ENCODE assay signal across 8 cellular contexts in the genomic region with DNA sequence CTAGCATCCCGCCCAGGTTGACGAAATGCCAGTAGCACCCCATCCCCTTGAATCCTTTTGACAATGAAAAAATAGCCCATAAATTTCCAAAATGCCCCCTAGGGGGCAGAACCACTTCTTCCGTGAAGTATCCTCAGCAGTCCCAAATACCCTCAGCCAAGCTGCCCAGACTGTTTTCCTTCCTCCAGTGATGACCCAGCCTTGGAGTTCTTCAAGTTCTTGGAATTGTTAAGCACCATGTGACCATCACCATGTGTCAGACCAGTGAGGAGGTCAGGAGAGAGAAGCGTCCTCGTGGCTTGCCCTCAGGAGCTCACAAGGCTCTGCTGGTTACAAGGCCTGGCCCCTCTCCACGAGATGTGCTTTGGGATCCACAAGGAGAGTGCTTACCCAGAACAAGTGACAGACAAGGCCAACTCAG. TPM values are rescaled to one million over a fixed set of nuclear protein-coding genes. Genes with fewer than 3 reads are reported as not detected.
DNase-seq lines count a peak whose midpoint lies in the region; ATAC-seq, FAIRE-seq and TF ChIP-seq lines count a peak whose summit lies in the region.

No MANE protein-coding gene starts in this region.

- no peaks in the 10 kb centered on the region for H3K36me3 ChIP-seq in A673 (ENCODE audit: insufficient read depth, low read length, poor library complexity, severe bottlenecking)

- ATAC-seq in omental fat pad (ENCODE audit: low FRiP score) (peak; percentile 77), GM19463 (IDR thresholded peaks at IDR 0.05; ENCODE audit: unreplicated experiment) (no peak), HG02884 (IDR thresholded peaks at IDR 0.05; ENCODE audit: unreplicated experiment) (no peak)

- no peaks in the 10 kb centered on the region for H3K4me1 ChIP-seq in A673 (ENCODE audit: insufficient read depth, low read length, poor library complexity, severe bottlenecking)

- intact Hi-C loops in A673 (cut with micrococcal nuclease; ENCODE audit: unreplicated experiment): no loop called here

- CTCF ChIA-PET in A673 (lab: Charles Lee): interaction anchor here (0.7 to 1.6 kb wide), 3 partner anchors 13 to 124 kb away, joined by 5 to 7 read pairs (median 6); no protein-coding TSS in a partner anchor

- in situ Hi-C loops in G401 (cut with HindIII; ENCODE audit: low sequenced_read_pairs): no loop called here

- BruUV-seq in A673 (replicated peaks; lab: Mats Ljungman, UMichigan): no TSS peak

- POLR2A ChIA-PET in A673 (lab: Charles Lee; ENCODE audit: low non-redundant PET): interaction anchor here (0.6 kb wide), 1 partner anchor 107 kb away, joined by 3 read pairs; no protein-coding TSS in a partner anchor

- no peaks in the 10 kb centered on the region for H3K27me3 ChIP-seq in A673 (replicated peaks; ENCODE audit: insufficient read depth, low read depth, low read length, poor library complexity)

- H3K9me3 ChIP-seq in A673 (ENCODE audit: low read depth, low read length, poor library complexity, severe bottlenecking): no peaks in the 10 kb centered on the region

- no peak for FAIRE-seq in frontal cortex (lab: Jason Lieb, UNC)

- H3K4me3 ChIP-seq in A673 (ENCODE audit: low read depth, low read length, poor library complexity, severe bottlenecking): no peak overlapping the region

- H3K27ac ChIP-seq in A673 (ENCODE audit: low read depth, low read length, poor library complexity, severe bottlenecking): no peak overlapping the region

- DNase-seq in A673 (ENCODE audit: low spot score): peak; percentile 63
- peak; percentile 70 for DNase-seq in G401 (ENCODE audit: low spot score)
- peak; percentile 38 for DNase-seq in NCI-H1694 treated with DMSO at 0.1 percent for 48 hours (lab: John Stamatoyannopoulos, UW)
- peak; percentile 37 for DNase-seq in activated T-cell treated with anti-CD3 and anti-CD28 coated beads, Interleukin-2, amount 50 U/mL, for 1 hour
- peak; percentile 38 to 65 for DNase-seq in frontal cortex (ENCODE audit: low spot score in 2 of 2)
- DNase-seq in omental fat pad (ENCODE audit: low spot score): no peak

- TF ChIP-seq CTCF in A673 (conservative IDR thresholded peaks at IDR 0.05; ENCODE audit: low read depth, low read length) (peak; percentile 72), omental fat pad (IDR thresholded peaks at IDR 0.05) (peak in 2 of 3 donors; percentile 11 to 50)

RNA-seq across cellular contexts. Expression of gene SLC23A3, which starts 1.4 kb away (rescaled TPM):
- total RNA-seq in A673 (2021) (1.9 and 2.2 TPM in 2 replicates), frontal cortex (under 0.01 TPM), omental fat pad (1 to 10 TPM; 1.0 to 2.7 (median 1.2) TPM)
- total RNA-seq in G401 (2014; rRNA removed; shearing (Covaris generic)): not detected in 2 replicates

RNA-seq across cellular contexts. Expression of gene CNPPD1, which starts 5.5 kb away (rescaled TPM):
- total RNA-seq in A673 (2021) (38.0 and 40.3 TPM in 2 replicates), frontal cortex (32.2 TPM), omental fat pad (10 to 100 TPM; 37.0 to 77.2 (median 43.0) TPM)
- total RNA-seq in G401 (2014; rRNA removed; shearing (Covaris generic)): 34.7 and 39.0 TPM in 2 replicates

RNA-seq across cellular contexts. Expression of gene RETREG2, which starts 6.8 kb away (rescaled TPM):
- total RNA-seq in A673 (2021): 53.1 and 59.0 TPM in 2 replicates
- total RNA-seq in G401 (2014; rRNA removed; shearing (Covaris generic)): 55.4 and 64.6 TPM in 2 replicates
- 73.4 TPM for total RNA-seq in frontal cortex
- total RNA-seq in omental fat pad: 10 to 100 TPM; 48.5 to 73.9 (median 57.7) TPM

RNA-seq across cellular contexts. Expression of gene NHEJ1, which starts 10.6 kb away (rescaled TPM):
- total RNA-seq in A673 (2021) (16.6 and 18.0 TPM in 2 replicates), frontal cortex (8.6 TPM), omental fat pad (10 to 100 TPM; 13.8 to 23.2 (median 17.5) TPM)
- total RNA-seq in G401 (2014; rRNA removed; shearing (Covaris generic)): 31.7 TPM in 2 replicates

RNA-seq across cellular contexts. Expression of gene ZFAND2B, which starts 35.3 kb away (rescaled TPM):
- 20.0 and 23.7 TPM in 2 replicates for total RNA-seq in A673 (2021)
- total RNA-seq in G401 (2014; rRNA removed; shearing (Covaris generic)): 24.8 and 26.9 TPM in 2 replicates
- total RNA-seq in frontal cortex: 10.2 TPM
- 10 to 100 TPM; 25.1 to 57.1 (median 40.1) TPM for total RNA-seq in omental fat pad
